Comparison of ENCODE assay signal across 11 cellular contexts in the genomic region with DNA sequence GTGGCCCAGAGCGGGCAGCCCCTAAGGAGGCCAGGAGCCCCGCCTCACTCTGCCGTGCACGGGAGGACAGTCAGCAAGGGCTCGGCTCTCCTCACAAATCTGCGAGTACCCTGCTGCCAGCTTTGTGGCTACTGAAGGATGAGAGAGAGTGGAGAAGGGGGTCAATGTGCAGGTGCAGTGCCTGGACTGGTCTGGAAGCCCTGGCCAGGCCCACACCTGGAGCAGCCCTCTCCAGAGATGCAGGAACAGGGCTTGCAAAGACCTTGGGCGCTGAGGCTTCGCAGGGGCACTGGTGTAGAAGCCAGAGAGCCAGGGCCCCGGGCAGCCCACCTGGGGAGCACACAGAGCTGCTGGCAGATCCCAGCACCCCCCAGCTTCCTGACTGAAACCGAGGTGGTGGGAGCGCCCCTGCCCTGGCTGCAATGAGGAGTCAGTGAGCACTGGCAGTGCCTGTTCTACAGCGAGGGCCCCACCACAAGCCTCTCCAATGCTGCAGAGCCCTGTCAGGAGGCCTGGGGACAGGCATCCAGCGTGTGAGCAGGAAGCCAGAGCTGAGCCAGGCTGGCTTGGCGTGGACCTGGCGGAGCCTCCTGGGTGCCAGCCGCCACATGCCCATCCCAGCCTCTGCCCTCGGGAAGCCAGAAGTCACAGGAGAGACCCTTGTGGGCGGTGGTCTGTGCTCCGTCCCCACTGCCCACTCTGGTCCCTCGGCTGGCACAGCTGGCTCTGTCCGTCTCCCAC. TPM values are rescaled to one million over a fixed set of nuclear protein-coding genes. Genes with fewer than 3 reads are reported as not detected.
DNase-seq lines count a peak whose midpoint lies in the region; ATAC-seq and TF ChIP-seq lines count a peak whose summit lies in the region.
"Had no signal": no experiment of that assay in that cellular context is flagged by ENCODE, and none has a peak within 500 bp of the region (broad histone marks: within the 10 kb centered on the region; RNA-seq: fewer than 3 reads in every experiment).

No MANE protein-coding gene starts in this region.

- TF ChIP-seq CTCF in Caco-2 (IDR thresholded peaks at IDR 0.05; ENCODE audit: insufficient read depth in 1 of 2, low read depth in 1 of 2, low read length in 1 of 2, severe bottlenecking in 1 of 2, unreplicated experiment in 1 of 2) (no peak), KMS-11 (conservative IDR thresholded peaks at IDR 0.05; ENCODE audit: low read depth, low read length) (no peak), natural killer cell (IDR thresholded peaks at IDR 0.05) (no peak)

- no peak overlapping the region for H3K27ac ChIP-seq in KMS-11
- H3K27ac ChIP-seq: foreskin keratinocyte, SJSA1, tibial artery had no signal

- H3K27ac Mint-ChIP-seq in Caco-2 (ENCODE audit: unreplicated experiment) (peak overlapping the region; percentile 74), natural killer cell (peak overlapping the region; percentile 88 to 96)
- H3K27ac Mint-ChIP-seq in activated naive CD8-positive, alpha-beta T cell: peak overlapping the region; percentile 22

- no peaks in the 10 kb centered on the region for H3K9me3 ChIP-seq in Caco-2
- H3K9me3 ChIP-seq: SJSA1, tibial artery had no signal

- no TSS peak for BruUV-seq in Caco-2 (replicated peaks; lab: Mats Ljungman, UMichigan)

- H3K36me3 Mint-ChIP-seq in Caco-2 (ENCODE audit: insufficient read depth, unreplicated experiment): peaks cover 4% of the 10 kb centered on the region
- no peaks in the 10 kb centered on the region for H3K36me3 Mint-ChIP-seq in activated naive CD8-positive, alpha-beta T cell
- no peaks in the 10 kb centered on the region for H3K36me3 Mint-ChIP-seq in natural killer cell

- CTCF ChIA-PET in Caco-2 (lab: Charles Lee): interaction anchor here (0.6 kb wide), 2 partner anchors 16 to 25 kb away, joined by 4 to 6 read pairs; no protein-coding TSS in a partner anchor

- peak overlapping the region; percentile 93 for H2AFZ ChIP-seq in KMS-11 (ENCODE audit: low read depth)

- H4K20me1 ChIP-seq in KMS-11 (ENCODE audit: insufficient read depth): no peaks in the 10 kb centered on the region

- H3K36me3 ChIP-seq in Caco-2 (ENCODE audit: control insufficient read depth, insufficient read depth, low read length) (no peaks in the 10 kb centered on the region), KMS-11 (ENCODE audit: insufficient read depth) (no peaks in the 10 kb centered on the region)
- H3K36me3 ChIP-seq: SJSA1, tibial artery had no signal

- H3K27me3 ChIP-seq in Caco-2 (replicated peaks; ENCODE audit: control insufficient read depth, insufficient read depth, low read length) (no peaks in the 10 kb centered on the region), KMS-11 (ENCODE audit: insufficient read depth, low read depth) (no peaks in the 10 kb centered on the region)

- intact Hi-C loops in Caco-2 (cut with micrococcal nuclease; ENCODE audit: unreplicated experiment) (loop anchor here (5.0 kb wide), 1 partner anchor 39 kb away; no protein-coding TSS in a partner anchor), natural killer cell (cut with micrococcal nuclease) (loop anchor here (1.0 to 5.0 kb wide), 3 partner anchors 8 to 49 kb away; no protein-coding TSS in a partner anchor), sciatic nerve (cut with DNase I) (no loop called here)

- H3K4me3 Mint-ChIP-seq in Caco-2 (ENCODE audit: unreplicated experiment) (peak overlapping the region; percentile 72), natural killer cell (peak overlapping the region; percentile 94)
- peak overlapping the region; percentile 83 for H3K4me3 Mint-ChIP-seq in activated naive CD8-positive, alpha-beta T cell

- H3K9ac ChIP-seq in KMS-11: peak overlapping the region; percentile 88; the same call in 1 of the 2 replicates

- no peak overlapping the region for H3K4me3 ChIP-seq in Caco-2 (ENCODE audit: low read depth, low read length)
- H3K4me3 ChIP-seq in KMS-11 (IDR thresholded peaks at IDR 0.05; ENCODE audit: insufficient read depth, low read depth, low read length): peak overlapping the region; percentile 28

- no peaks in the 10 kb centered on the region for H3K9me3 Mint-ChIP-seq in Caco-2 (ENCODE audit: unreplicated experiment)
- no peaks in the 10 kb centered on the region for H3K9me3 Mint-ChIP-seq in activated naive CD8-positive, alpha-beta T cell (ENCODE audit: low read depth)
- H3K9me3 Mint-ChIP-seq in natural killer cell: no peaks in the 10 kb centered on the region

- ATAC-seq in natural killer cell (no peak), sciatic nerve (no peak), GM18505 (IDR thresholded peaks at IDR 0.05; ENCODE audit: unreplicated experiment) (no peak)

- POLR2A ChIA-PET in Caco-2 (lab: Charles Lee): no interaction called here

- H3K4me1 ChIP-seq in Caco-2 (peaks cover 9% of the 10 kb centered on the region), KMS-11 (ENCODE audit: low read depth, poor library complexity, severe bottlenecking) (peaks cover 3% of the 10 kb centered on the region)
- H3K4me1 ChIP-seq: foreskin keratinocyte had no signal

- no peaks in the 10 kb centered on the region for H3K79me2 ChIP-seq in KMS-11 (ENCODE audit: insufficient read depth, low read depth)

- peaks cover 2% of the 10 kb centered on the region for H3K27me3 Mint-ChIP-seq in Caco-2 (ENCODE audit: insufficient read depth, unreplicated experiment)
- H3K27me3 Mint-ChIP-seq in activated naive CD8-positive, alpha-beta T cell: peaks cover 7% of the 10 kb centered on the region
- no peaks in the 10 kb centered on the region for H3K27me3 Mint-ChIP-seq in natural killer cell (ENCODE audit: low read depth in 2 of 2)

- no peak for DNase-seq in Caco-2
- no peak for DNase-seq in natural killer cell
- DNase-seq in activated CD4-positive, CD25-positive, alpha-beta regulatory T cell (lab: John Stamatoyannopoulos, UW): no peak
- no peak for DNase-seq in sciatic nerve (ENCODE audit: low spot score)
- DNase-seq in NCI-H345 (lab: John Stamatoyannopoulos, UW): no peak

- H3K4me1 Mint-ChIP-seq in Caco-2 (ENCODE audit: low read depth, unreplicated experiment) (peaks cover 2% of the 10 kb centered on the region), natural killer cell (peaks cover 50 to 58% of the 10 kb centered on the region in 2 donors)
- H3K4me1 Mint-ChIP-seq in activated naive CD8-positive, alpha-beta T cell (ENCODE audit: low read depth): peaks cover 20% of the 10 kb centered on the region

- TF ChIP-seq POLR2A in GM18505 (IDR thresholded peaks at IDR 0.05; ENCODE audit: borderline replicate concordance, extremely low read depth, insufficient read depth, insufficient read length): no peak

- H3K4me2 ChIP-seq in KMS-11: peak overlapping the region; percentile 80

RNA-seq across cellular contexts. Expression of gene SPON2, which starts 3.9 kb away (rescaled TPM):
- total RNA-seq in Caco-2 (2022) (3.1 and 4.0 TPM in 2 replicates), natural killer cell (1,000 to 10,000 TPM; 1,124 to 1,574 (median 1,339) TPM), sciatic nerve (35.6 TPM)

RNA-seq across cellular contexts. Expression of gene RNF212, which starts 55.1 kb away (rescaled TPM):
- total RNA-seq in Caco-2 (2022) (not detected in 2 replicates), natural killer cell (1 to 10 TPM; 1.0 to 2.0 (median 1.7) TPM), sciatic nerve (17.9 TPM)
- total RNA-seq: SJSA1 had no signal

Comparison
In these comparisons a context has a peak if more than half of its experiments do, and no peak if none do; other contexts are left out.
1. H3K27ac Mint-ChIP-seq: peak in every context shown above with its lines; median percentile 92 in natural killer cell; 74 in Caco-2; 22 in activated naive CD8-positive, alpha-beta T cell.
2. RNA of gene SPON2, which starts 3.9 kb away (total RNA-seq): 1,124 to 1,574 TPM in natural killer cell; 35.6 TPM in sciatic nerve (single experiment) and 3.1 to 4.0 TPM in Caco-2; every median in the first group is over 10 times any median in the second.
3. Peak in every context shown above with its lines, with median percentiles within 50 percentile points of each other: H3K4me3 Mint-ChIP-seq.